Comparison of ENCODE assay signal across 9 cellular contexts in genomic region chr20:37411408-37412306, GRCh38.
DNase-seq lines count a peak whose midpoint lies in the region; ATAC-seq and TF ChIP-seq lines count a peak whose summit lies in the region.
"Had no signal": no experiment of that assay in that cellular context is flagged by ENCODE, and none has a peak within 500 bp of the region (broad histone marks: within the 10 kb centered on the region; RNA-seq: fewer than 3 reads in every experiment).

No MANE protein-coding gene starts in this region.

- DNase-seq in NCI-H82 treated with DMSO at 0.1 percent for 48 hours (lab: John Stamatoyannopoulos, UW; ENCODE audit: unreplicated experiment) (peak; percentile 12), NCI-H82 (lab: John Stamatoyannopoulos, UW) (no peak), NCI-H187 treated with DMSO at 0.1 percent for 48 hours (lab: John Stamatoyannopoulos, UW) (peak; percentile 40), colonic mucosa (no peak)
- DNase-seq in effector memory CD4-positive, alpha-beta T cell: no peak
- DNase-seq: WERI-Rb-1 had no signal

- no peaks in the 10 kb centered on the region for H3K9me3 ChIP-seq in effector memory CD4-positive, alpha-beta T cell (ENCODE audit: control insufficient read depth, low read length)
- H3K9me3 ChIP-seq in skeletal muscle tissue (ENCODE audit: control insufficient read depth in 3 of 3, low read length in 3 of 3): no peaks in the 10 kb centered on the region
- no peaks in the 10 kb centered on the region for H3K9me3 ChIP-seq in colonic mucosa

- H3K27me3 ChIP-seq in effector memory CD4-positive, alpha-beta T cell (replicated peaks; ENCODE audit: control insufficient read depth, insufficient read depth, low read length, poor library complexity, severe bottlenecking): peaks cover 4% of the 10 kb centered on the region
- H3K27me3 ChIP-seq in skeletal muscle tissue (ENCODE audit: control insufficient read depth in 3 of 3, insufficient read depth in 3 of 3, low read length in 3 of 3) (peaks cover 41 to 67% (median 48%) of the 10 kb centered on the region in 3 donors), colonic mucosa (no peaks in the 10 kb centered on the region)

- H3K4me3 ChIP-seq in effector memory CD4-positive, alpha-beta T cell (ENCODE audit: insufficient read depth, low read depth, low read length, poor library complexity, severe bottlenecking): peak overlapping the region; percentile 30
- H3K4me3 ChIP-seq in skeletal muscle tissue (ENCODE audit: low read length in 3 of 3): peak overlapping the region; percentile 55 to 70 (median 57)
- no peak overlapping the region for H3K4me3 ChIP-seq in colonic mucosa

- H3K9ac ChIP-seq in skeletal muscle tissue (ENCODE audit: low read depth in 1 of 3, low read length in 3 of 3) (peak overlapping the region in 1 of 3 donors; percentile 69), colonic mucosa (ENCODE audit: low read depth in 2 of 2, low read length in 2 of 2) (no peak overlapping the region)

- H3K27ac ChIP-seq in effector memory CD4-positive, alpha-beta T cell (ENCODE audit: insufficient read depth, low read length, poor library complexity, severe bottlenecking): no peak overlapping the region
- H3K27ac ChIP-seq in skeletal muscle tissue (ENCODE audit: low read depth, low read length) (no peak overlapping the region), colonic mucosa (no peak overlapping the region)
- H3K27ac ChIP-seq: WERI-Rb-1 had no signal

- ATAC-seq in GM19324 (IDR thresholded peaks at IDR 0.05; ENCODE audit: low FRiP score, unreplicated experiment) (no peak), esophagus mucosa (no peak)

- intact Hi-C loops in colonic mucosa (cut with DNase I): no loop called here

- no peaks in the 10 kb centered on the region for H3K36me3 ChIP-seq in effector memory CD4-positive, alpha-beta T cell (ENCODE audit: control insufficient read depth, insufficient read depth, low read length)
- no peaks in the 10 kb centered on the region for H3K36me3 ChIP-seq in skeletal muscle tissue (ENCODE audit: control insufficient read depth in 3 of 3, insufficient read depth in 3 of 3, low read length in 3 of 3)
- no peaks in the 10 kb centered on the region for H3K36me3 ChIP-seq in colonic mucosa
- H3K36me3 ChIP-seq: WERI-Rb-1 had no signal

- H3K4me1 ChIP-seq in effector memory CD4-positive, alpha-beta T cell (ENCODE audit: control insufficient read depth, insufficient read depth, low read length, poor library complexity, severe bottlenecking): peaks cover 8% of the 10 kb centered on the region
- H3K4me1 ChIP-seq in skeletal muscle tissue (ENCODE audit: control insufficient read depth in 3 of 3, insufficient read depth in 3 of 3, low read length in 3 of 3): peaks cover 16 to 21% (median 20%) of the 10 kb centered on the region in 3 donors
- H3K4me1 ChIP-seq in colonic mucosa: no peaks in the 10 kb centered on the region

- no peak for TF ChIP-seq CTCF in colonic mucosa (IDR thresholded peaks at IDR 0.05)

Comparison
In these comparisons a context has a peak if more than half of its experiments do, and no peak if none do; other contexts are left out.
1. DNase-seq: peak in NCI-H82 treated with DMSO at 0.1 percent for 48 hours (single experiment) and NCI-H187 treated with DMSO at 0.1 percent for 48 hours (single experiment); none in NCI-H82 (single experiment), effector memory CD4-positive, alpha-beta T cell (0 of 3) and colonic mucosa (single experiment).